In genomic region chr1:73722055-73722454, GRCh38 we compare ENCODE assay signal across 24 cellular contexts.
"Had no signal": no experiment of that assay in that cellular context is flagged by ENCODE, and none has a peak within 500 bp of the region (broad histone marks: within the 10 kb centered on the region; RNA-seq: fewer than 3 reads in every experiment).

No MANE protein-coding gene starts in this region.

- DNase-seq: colonic mucosa; cortex of kidney; dermis blood vessel endothelial cell; dorsolateral prefrontal cortex; effector CD4-positive, alpha-beta T cell; effector CD8-positive, alpha-beta T cell; effector memory CD4-positive, alpha-beta T cell; effector memory CD8-positive, alpha-beta T cell; endodermal cell; erythroblast; esophagus squamous epithelium; foreskin fibroblast; foreskin keratinocyte; foreskin melanocyte; gastrocnemius medialis; glutamatergic neuron; head of caudate nucleus; heart left ventricle; heart right ventricle had no signal

- H3K4me1 ChIP-seq: colonic mucosa, esophagus muscularis mucosa, esophagus squamous epithelium, foreskin keratinocyte, gastrocnemius medialis, gastroesophageal sphincter, heart left ventricle, heart right ventricle had no signal

- H3K27me3 ChIP-seq: colonic mucosa, dorsolateral prefrontal cortex, esophagus muscularis mucosa, esophagus squamous epithelium, foreskin keratinocyte, gastrocnemius medialis, gastroesophageal sphincter, heart left ventricle, heart right ventricle had no signal

- H3K36me3 ChIP-seq: colonic mucosa, esophagus muscularis mucosa, esophagus squamous epithelium, gastrocnemius medialis, gastroesophageal sphincter, heart left ventricle, heart right ventricle had no signal

- H3K4me3 ChIP-seq: colonic mucosa, coronary artery, dorsolateral prefrontal cortex, esophagus muscularis mucosa, esophagus squamous epithelium, gastrocnemius medialis, gastroesophageal sphincter, heart left ventricle, heart right ventricle had no signal

- H3K27ac ChIP-seq: colonic mucosa, coronary artery, dorsolateral prefrontal cortex, epithelial cell of prostate, esophagus muscularis mucosa, esophagus squamous epithelium, foreskin keratinocyte, gastrocnemius medialis, gastroesophageal sphincter, heart left ventricle, heart right ventricle had no signal

- H3K9me3 ChIP-seq: colonic mucosa, esophagus muscularis mucosa, esophagus squamous epithelium, gastrocnemius medialis, gastroesophageal sphincter, heart left ventricle, heart right ventricle had no signal

- ATAC-seq: effector memory CD8-positive, alpha-beta T cell; esophagus mucosa; foreskin keratinocyte; gastrocnemius medialis; gastroesophageal sphincter; heart left ventricle; heart right ventricle had no signal
